In genomic region chr21:26655466-26655865, GRCh38 we compare ENCODE assay signal across 5 cellular contexts.
"Had no signal": no experiment of that assay in that cellular context is flagged by ENCODE, and none has a peak within 500 bp of the region (broad histone marks: within the 10 kb centered on the region; RNA-seq: fewer than 3 reads in every experiment).

No MANE protein-coding gene starts in this region.

- H2AFZ ChIP-seq: GM23338 had no signal

- H3K4me2 ChIP-seq: GM23338 had no signal

- ATAC-seq: GM23338, K562 had no signal

- DNase-seq: H9, HCEC 1CT, IMR-90 had no signal

- H3K4me3 ChIP-seq: GM23338, K562 had no signal
